In the genomic region with DNA sequence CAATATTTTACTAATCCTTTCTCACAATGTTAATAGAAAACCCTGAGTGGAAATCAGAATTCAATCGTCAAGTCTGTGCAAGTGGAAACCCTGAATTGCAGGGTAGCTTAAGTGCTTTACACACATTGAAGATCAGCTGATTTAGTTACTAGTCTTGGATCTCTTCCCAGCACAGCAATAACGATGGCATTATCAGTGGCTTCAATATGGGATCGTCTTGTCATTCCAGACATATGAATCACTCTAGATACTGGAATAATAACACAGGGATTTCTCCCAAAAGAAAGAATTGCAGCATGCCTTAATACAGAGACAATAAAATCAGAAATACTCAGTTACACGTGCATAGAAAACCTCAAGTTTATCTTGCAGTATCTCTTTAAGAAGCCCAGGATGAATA, we compare ENCODE assay signal across 10 cellular contexts. TPM values are rescaled to one million over a fixed set of nuclear protein-coding genes. Genes with fewer than 3 reads are reported as not detected.
A peak's percentile ranks its signal among the peaks of the same experiment; 100 is the strongest.
DNase-seq lines count a peak whose midpoint lies in the region; ATAC-seq lines count a peak whose summit lies in the region.
"Had no signal": no experiment of that assay in that cellular context is flagged by ENCODE, and none has a peak within 500 bp of the region (broad histone marks: within the 10 kb centered on the region; RNA-seq: fewer than 3 reads in every experiment).

No MANE protein-coding gene starts in this region.

- in situ Hi-C loops in ACHN (cut with HindIII; ENCODE audit: low pct_ligation_motif_present, low pct_unique_long_range_greater_than_20kb, low sequenced_read_pairs), result no loop called here

- ATAC-seq in GM21619 (IDR thresholded peaks at IDR 0.05; ENCODE audit: unreplicated experiment) (no peak), HG03097 (IDR thresholded peaks at IDR 0.05; ENCODE audit: low FRiP score, unreplicated experiment) (no peak)

- DNase-seq in ACHN (peak; percentile 93), HT-29 (ENCODE audit: low spot score) (peak; percentile 43), T1000 (lab: John Stamatoyannopoulos, UW) (peak; percentile 12), iris pigment epithelial cell (ENCODE audit: low read depth) (peak; percentile 88), middle frontal gyrus (ENCODE audit: extremely low spot score, low spot score) (no peak)
- DNase-seq in activated naive CD4-positive, alpha-beta T cell (lab: John Stamatoyannopoulos, UW), result no peak
- DNase-seq: Kasumi-1 had no signal

RNA-seq across cellular contexts. Expression of gene METTL21C, which starts 12.6 kb away (rescaled TPM):
- total RNA-seq in HT-29 (2014; rRNA removed; shearing (Covaris generic)), result not detected in 2 replicates
- total RNA-seq: mesenteric fat pad had no signal

Comparison
In these comparisons a context has a peak if more than half of its experiments do, and no peak if none do; other contexts are left out.
1. DNase-seq: peak in ACHN (single experiment), HT-29 (single experiment), T1000 (single experiment) and iris pigment epithelial cell (single experiment); none in middle frontal gyrus (single experiment) and activated naive CD4-positive, alpha-beta T cell (0 of 4).